In the genomic region with DNA sequence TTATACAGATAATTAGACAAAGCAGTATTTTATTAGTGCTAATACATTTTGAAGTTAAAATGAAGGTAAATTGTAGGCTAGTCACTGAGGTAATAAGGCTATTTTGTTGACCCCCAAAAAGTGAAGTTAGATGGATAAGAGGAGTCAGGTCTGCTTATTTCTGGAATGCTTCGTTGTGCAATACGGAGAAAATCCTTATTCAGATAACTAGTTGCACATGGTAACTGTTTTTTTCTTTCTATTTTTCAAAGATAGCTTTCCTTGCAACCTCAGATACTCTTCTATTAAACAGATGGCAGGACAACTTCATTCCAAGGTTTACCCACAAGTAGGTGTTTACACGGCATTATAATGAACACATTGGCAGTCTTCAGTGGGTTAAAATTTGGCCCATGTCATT, we compare ENCODE assay signal across 18 cellular contexts.
"Had no signal": no experiment of that assay in that cellular context is flagged by ENCODE, and none has a peak within 500 bp of the region (broad histone marks: within the 10 kb centered on the region; RNA-seq: fewer than 3 reads in every experiment).

No MANE protein-coding gene starts in this region.

- H3K27ac ChIP-seq: brain microvascular endothelial cell, vagina had no signal

- H3K27ac Mint-ChIP-seq: activated CD4-positive, alpha-beta T cell treated with anti-CD3 and anti-CD28 coated beads, Interleukin-2, amount 10 ng/mL, durations not matched to agents 24 days and 14 days; activated CD8-positive, alpha-beta T cell treated with anti-CD3 and anti-CD28 coated beads for 36 hours; activated naive CD8-positive, alpha-beta T cell treated with anti-CD3 and anti-CD28 coated beads, Interleukin-2, amount 10 ng/mL, durations not matched to agents 7 days and 5 days; activated T-helper 17 cell treated with anti-CD3 and anti-CD28 coated beads, Interleukin-2, amount 50 U/mL, for 72 hours; mesothelial cell of epicardium; stimulated activated naive CD8-positive, alpha-beta T cell treated with anti-CD3 and anti-CD28 coated beads, Interleukin-15, Interleukin-2, amounts not matched to agents 100 ng/mL and 50 ng/mL, for 24 hours had no signal

- H3K27me3 ChIP-seq: brain microvascular endothelial cell, vagina had no signal

- H3K36me3 ChIP-seq: brain microvascular endothelial cell, vagina had no signal

- H3K9me3 ChIP-seq: vagina had no signal

- H3K4me3 Mint-ChIP-seq: activated CD4-positive, alpha-beta T cell treated with anti-CD3 and anti-CD28 coated beads, Interleukin-2, amount 10 ng/mL, durations not matched to agents 24 days and 14 days; activated CD8-positive, alpha-beta T cell treated with anti-CD3 and anti-CD28 coated beads for 36 hours; activated naive CD8-positive, alpha-beta T cell treated with anti-CD3 and anti-CD28 coated beads, Interleukin-2, amount 10 ng/mL, durations not matched to agents 7 days and 5 days; activated T-helper 17 cell treated with anti-CD3 and anti-CD28 coated beads, Interleukin-2, amount 50 U/mL, for 72 hours; central memory CD8-positive, alpha-beta T cell; mesothelial cell of epicardium; nephron progenitor cell; stimulated activated naive CD8-positive, alpha-beta T cell treated with anti-CD3 and anti-CD28 coated beads, Interleukin-15, Interleukin-2, amounts not matched to agents 100 ng/mL and 50 ng/mL, for 24 hours had no signal

- DNase-seq: activated CD4-positive, alpha-beta T cell treated with anti-CD3 and anti-CD28 coated beads, Interleukin-2, amount 10 ng/mL, durations not matched to agents 24 days and 14 days; activated CD8-positive, alpha-beta T cell treated with anti-CD3 and anti-CD28 coated beads for 36 hours; activated naive CD4-positive, alpha-beta T cell; activated naive CD8-positive, alpha-beta T cell treated with anti-CD3 and anti-CD28 coated beads, Interleukin-2, amount 10 ng/mL, durations not matched to agents 7 days and 5 days; activated T-cell treated with anti-CD3 and anti-CD28 coated beads, Interleukin-2, amount 50 U/mL, for 1 hour; brain microvascular endothelial cell; erythroblast; nephron progenitor cell; stimulated activated CD4-positive, alpha-beta T cell treated with anti-CD3 and anti-CD28 coated beads, Interleukin-2, amount 100 ng/mL, for 24 hours; T1000; trophoblast cell had no signal

- H3K4me1 ChIP-seq: vagina had no signal

- FAIRE-seq: kidney had no signal

- H3K36me3 Mint-ChIP-seq: activated naive CD8-positive, alpha-beta T cell treated with anti-CD3 and anti-CD28 coated beads, Interleukin-2, amount 10 ng/mL, durations not matched to agents 7 days and 5 days; mesothelial cell of epicardium had no signal

- H3K4me3 ChIP-seq: lung had no signal

- H3K4me1 Mint-ChIP-seq: activated CD4-positive, alpha-beta T cell treated with anti-CD3 and anti-CD28 coated beads, Interleukin-2, amount 10 ng/mL, durations not matched to agents 24 days and 14 days; activated naive CD8-positive, alpha-beta T cell treated with anti-CD3 and anti-CD28 coated beads, Interleukin-2, amount 10 ng/mL, durations not matched to agents 7 days and 5 days; activated T-helper 17 cell treated with anti-CD3 and anti-CD28 coated beads, Interleukin-2, amount 50 U/mL, for 72 hours; central memory CD8-positive, alpha-beta T cell had no signal

- H3K9me3 Mint-ChIP-seq: activated CD4-positive, alpha-beta T cell treated with anti-CD3 and anti-CD28 coated beads, Interleukin-2, amount 10 ng/mL, durations not matched to agents 24 days and 14 days; activated CD8-positive, alpha-beta T cell treated with anti-CD3 and anti-CD28 coated beads for 36 hours; activated naive CD8-positive, alpha-beta T cell treated with anti-CD3 and anti-CD28 coated beads, Interleukin-2, amount 10 ng/mL, durations not matched to agents 7 days and 5 days; activated T-helper 17 cell treated with anti-CD3 and anti-CD28 coated beads, Interleukin-2, amount 50 U/mL, for 72 hours; central memory CD8-positive, alpha-beta T cell; nephron progenitor cell; stimulated activated naive CD8-positive, alpha-beta T cell treated with anti-CD3 and anti-CD28 coated beads, Interleukin-15, Interleukin-2, amounts not matched to agents 100 ng/mL and 50 ng/mL, for 24 hours had no signal
